ENCODE assay signal across 8 cellular contexts in genomic region chr12:127280393-127281275, GRCh38.
DNase-seq lines count a peak whose midpoint lies in the region; ATAC-seq, FAIRE-seq and TF ChIP-seq lines count a peak whose summit lies in the region.

No MANE protein-coding gene starts in this region.

- H3K27me3 Mint-ChIP-seq in central memory CD8-positive, alpha-beta T cell, result peaks cover 12% of the 10 kb centered on the region
- H3K27me3 Mint-ChIP-seq in stimulated activated naive B cell treated with anti-CD40 and anti-IgM and Interleukin-4, amounts not matched to agents 10 μg/mL and 1 μg/mL and 100 μg/mL, for 72 hours, result peaks cover 7 to 9% of the 10 kb centered on the region in 2 donors

- H2BK15ac ChIP-seq in mesendoderm (replicated peaks; ENCODE audit: low read depth), result no peak overlapping the region

- H3K27ac ChIP-seq in mesendoderm (ENCODE audit: low read depth, low read length), result no peak overlapping the region

- H2AK5ac ChIP-seq in mesendoderm (ENCODE audit: low read length), result no peak overlapping the region

- no peaks in the 10 kb centered on the region for H3K36me3 ChIP-seq in mesendoderm (ENCODE audit: control insufficient read depth, insufficient read depth, low read length)

- peaks cover 11% of the 10 kb centered on the region for H3K4me1 Mint-ChIP-seq in central memory CD8-positive, alpha-beta T cell
- H3K4me1 Mint-ChIP-seq in stimulated activated naive B cell treated with anti-CD40 and anti-IgM and Interleukin-4, amounts not matched to agents 10 μg/mL and 1 μg/mL and 100 μg/mL, for 72 hours, result peaks cover 2 to 13% of the 10 kb centered on the region in 2 donors

- H3K9me3 Mint-ChIP-seq in central memory CD8-positive, alpha-beta T cell, result peaks cover 4% of the 10 kb centered on the region
- peaks cover 4 to 11% of the 10 kb centered on the region in 2 donors for H3K9me3 Mint-ChIP-seq in stimulated activated naive B cell treated with anti-CD40 and anti-IgM and Interleukin-4, amounts not matched to agents 10 μg/mL and 1 μg/mL and 100 μg/mL, for 72 hours

- no peaks in the 10 kb centered on the region for H3K79me2 ChIP-seq in mesendoderm (ENCODE audit: control insufficient read depth, insufficient read depth, low read length)

- H3K79me1 ChIP-seq in mesendoderm (ENCODE audit: low read length), result no peaks in the 10 kb centered on the region

- no peak overlapping the region for H3K4me3 ChIP-seq in mesendoderm (ENCODE audit: low read length)

- no peak overlapping the region for H3K9ac ChIP-seq in mesendoderm (ENCODE audit: low read length)

- H3K18ac ChIP-seq in mesendoderm (ENCODE audit: low read length), result no peak overlapping the region

- no peak overlapping the region for H3K4me2 ChIP-seq in mesendoderm (ENCODE audit: low read length)

- H2BK120ac ChIP-seq in mesendoderm (ENCODE audit: low read depth, low read length), result no peak overlapping the region

- no peak overlapping the region for H3K4me3 Mint-ChIP-seq in central memory CD8-positive, alpha-beta T cell
- H3K4me3 Mint-ChIP-seq in stimulated activated naive B cell treated with anti-CD40 and anti-IgM and Interleukin-4, amounts not matched to agents 10 μg/mL and 1 μg/mL and 100 μg/mL, for 72 hours, result no peak overlapping the region

- H3K56ac ChIP-seq in mesendoderm (ENCODE audit: low read length), result no peak overlapping the region

- no peaks in the 10 kb centered on the region for H3K27me3 ChIP-seq in mesendoderm (ENCODE audit: insufficient read depth, low read length, poor library complexity)

- DNase-seq in GM12892 (ENCODE audit: insufficient read length) (peak; percentile 34), mesendoderm (peak; percentile 64), NCI-H510A treated with DMSO at 0.1 percent for 48 hours (lab: John Stamatoyannopoulos, UW) (no peak)
- DNase-seq in activated CD4-positive, CD25-positive, alpha-beta regulatory T cell treated with anti-CD3 and anti-CD28 coated beads, Interleukin-2, amount 50 U/mL, for 16 hours (ENCODE audit: low read depth, low spot score), result peak; percentile 38
- DNase-seq in central memory CD8-positive, alpha-beta T cell (ENCODE audit: low spot score in 2 of 2), result peak; percentile 37 to 38
- peak; percentile 33 for DNase-seq in stimulated activated naive B cell treated with anti-CD40 and anti-IgM and Interleukin-4, amounts not matched to agents 10 μg/mL and 1 μg/mL and 100 μg/mL, for 72 hours

- no peak overlapping the region for H3K27ac Mint-ChIP-seq in central memory CD8-positive, alpha-beta T cell (ENCODE audit: low read depth)
- H3K27ac Mint-ChIP-seq in stimulated activated naive B cell treated with anti-CD40 and anti-IgM and Interleukin-4, amounts not matched to agents 10 μg/mL and 1 μg/mL and 100 μg/mL, for 72 hours, result no peak overlapping the region

- TF ChIP-seq POLR2A in GM12892 (IDR thresholded peaks at IDR 0.05; ENCODE audit: low read depth, low read length), result no peak

- no peak overlapping the region for H3K23ac ChIP-seq in mesendoderm (ENCODE audit: low read length)

- H3K36me3 Mint-ChIP-seq in central memory CD8-positive, alpha-beta T cell (ENCODE audit: insufficient read depth), result no peaks in the 10 kb centered on the region
- H3K36me3 Mint-ChIP-seq in stimulated activated naive B cell treated with anti-CD40 and anti-IgM and Interleukin-4, amounts not matched to agents 10 μg/mL and 1 μg/mL and 100 μg/mL, for 72 hours, result no peaks in the 10 kb centered on the region

- ATAC-seq in HG02943 (IDR thresholded peaks at IDR 0.05; ENCODE audit: low read depth, unreplicated experiment) (peak; percentile 68), HG03571 (IDR thresholded peaks at IDR 0.05; ENCODE audit: unreplicated experiment) (no peak)
- peak; percentile 46 for ATAC-seq in central memory CD8-positive, alpha-beta T cell (replicated peaks; ENCODE audit: extremely low read depth, poor library complexity, severe bottlenecking)
- ATAC-seq in stimulated activated naive B cell treated with anti-CD40 and anti-IgM and Interleukin-4, amounts not matched to agents 10 μg/mL and 1 μg/mL and 100 μg/mL, for 72 hours (replicated peaks), result peak; percentile 67 to 73

- H4K8ac ChIP-seq in mesendoderm (ENCODE audit: low read depth, low read length), result no peak overlapping the region

- no peak overlapping the region for H4K5ac ChIP-seq in mesendoderm (ENCODE audit: low read length)

- WGBS in mesendoderm (ENCODE audit: extremely low coverage, insufficient coverage, low lambda C conversion rate), result no CpG with 5 or more reads among the region's 43 CpGs

- no peaks in the 10 kb centered on the region for H3K4me1 ChIP-seq in mesendoderm (ENCODE audit: control insufficient read depth, low read depth, low read length)

- H3K4ac ChIP-seq in mesendoderm (ENCODE audit: low read depth, low read length), result no peak overlapping the region

- no peak for FAIRE-seq in GM12892 (lab: Jason Lieb, UNC)

- no peak overlapping the region for H2BK5ac ChIP-seq in mesendoderm (ENCODE audit: low read length)
